Comparison of ENCODE assay signal across 8 cellular contexts in the genomic region with DNA sequence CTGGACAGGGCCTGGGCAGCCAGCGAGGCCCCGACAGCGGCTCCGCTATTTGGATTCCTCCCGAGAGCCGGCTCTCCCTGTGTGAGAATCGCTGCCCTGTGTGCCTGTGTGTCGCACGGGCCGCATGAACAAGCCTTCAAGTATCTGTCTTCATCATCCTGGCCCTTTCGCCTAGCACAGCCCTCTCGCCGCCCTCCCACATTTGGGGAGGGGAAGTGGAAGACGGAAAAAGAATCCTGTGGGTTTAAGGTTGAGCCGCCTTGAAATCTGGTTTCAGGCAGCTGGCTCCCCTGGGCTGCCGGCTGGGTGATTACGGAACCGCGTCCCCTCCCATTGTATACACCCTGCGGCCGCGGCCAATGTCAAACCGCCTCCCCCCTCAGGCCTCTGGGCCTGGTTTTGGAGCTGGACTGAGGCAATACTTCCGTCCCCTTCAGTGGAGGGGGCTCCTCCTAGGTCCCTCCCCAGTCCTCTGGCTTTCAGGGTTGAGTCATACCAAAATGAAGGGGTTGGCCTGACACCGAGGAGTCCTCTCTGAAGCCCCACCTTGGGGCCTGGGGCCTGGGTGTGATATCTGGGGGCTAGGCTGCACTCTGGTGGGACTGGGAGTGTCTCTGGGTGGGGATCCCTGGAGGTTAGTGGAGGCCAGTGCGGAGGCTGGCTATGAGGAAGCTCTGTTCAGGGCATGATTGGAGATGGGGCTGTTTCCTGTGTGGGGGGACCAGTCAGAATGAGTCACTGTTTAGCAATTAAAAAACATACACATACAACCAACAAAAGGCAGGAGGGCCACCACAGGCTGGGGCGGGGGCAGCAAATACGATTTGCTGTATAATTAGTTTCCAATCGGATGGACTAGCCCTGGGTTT. TPM values are rescaled to one million over a fixed set of nuclear protein-coding genes. Genes with fewer than 3 reads are reported as not detected.
A peak's percentile ranks its signal among the peaks of the same experiment; 100 is the strongest.
DNase-seq lines count a peak whose midpoint lies in the region; ATAC-seq and TF ChIP-seq lines count a peak whose summit lies in the region.

No MANE protein-coding gene starts in this region.

- DNase-seq in AG20443 (ENCODE audit: low spot score) (peak; percentile 88), RWPE2 (ENCODE audit: low spot score) (peak; percentile 94), activated gamma-delta T cell (lab: John Stamatoyannopoulos, UW) (peak; percentile 40), foreskin keratinocyte (peak; percentile 84 to 90), nucleus accumbens (lab: John Stamatoyannopoulos, UW) (peak in 38 of 56 donors; percentile 28 to 83 (median 68))

- H3K27me3 ChIP-seq in RWPE2 (ENCODE audit: insufficient read depth, poor library complexity, severe bottlenecking) = no peaks in the 10 kb centered on the region
- no peaks in the 10 kb centered on the region for H3K27me3 ChIP-seq in foreskin keratinocyte

- ATAC-seq in GM19023 (IDR thresholded peaks at IDR 0.05; ENCODE audit: unreplicated experiment) (peak; percentile 38), HG03354 (IDR thresholded peaks at IDR 0.05; ENCODE audit: poor library complexity, severe bottlenecking, unreplicated experiment) (peak; percentile 42), RWPE2 (ENCODE audit: low read depth) (peak; percentile 67), foreskin keratinocyte (peak; percentile 59)

- no peaks in the 10 kb centered on the region for H3K9me3 ChIP-seq in RWPE2 (ENCODE audit: severe bottlenecking)

- peak overlapping the region; percentile 80 for H3K4me3 ChIP-seq in RWPE2 (ENCODE audit: severe bottlenecking)

- TF ChIP-seq CTCF in RWPE2 (IDR thresholded peaks at IDR 0.05; ENCODE audit: poor library complexity, severe bottlenecking) (no peak), foreskin keratinocyte (conservative IDR thresholded peaks at IDR 0.05) (no peak)

- peaks cover 13% of the 10 kb centered on the region for H3K36me3 ChIP-seq in RWPE2 (ENCODE audit: low read depth)

- H3K27ac ChIP-seq in RWPE2 (ENCODE audit: poor library complexity, severe bottlenecking) (peak overlapping the region; percentile 94), foreskin keratinocyte (peak overlapping the region; percentile 83), temporal lobe (ENCODE audit: low read depth, low read length) (peak overlapping the region; percentile 99)

- H3K4me1 ChIP-seq in RWPE2 (ENCODE audit: insufficient read depth, poor library complexity, severe bottlenecking) (peaks cover 20% of the 10 kb centered on the region), foreskin keratinocyte (peaks cover 9% of the 10 kb centered on the region)

RNA-seq across cellular contexts. Expression of a gene that starts 1.7 kb away (rescaled TPM):
- total RNA-seq in foreskin keratinocyte (57.9 and 65.4 TPM in 2 replicates), temporal lobe (27.0 TPM)
- 59.3 and 62.8 TPM in 2 replicates for polyA plus RNA-seq in foreskin keratinocyte

Comparison
In these comparisons a context has a peak if more than half of its experiments do, and no peak if none do; other contexts are left out.
1. Peak in every context shown above with its lines: DNase-seq, ATAC-seq, H3K4me3 ChIP-seq and H3K27ac ChIP-seq.
2. DNase-seq: peak in every context shown above with its lines; median percentile 94 in RWPE2; 88 in AG20443; 87 in foreskin keratinocyte; 68 in nucleus accumbens; 40 in activated gamma-delta T cell.